Comparison of ENCODE assay signal across 9 cellular contexts in the genomic region with DNA sequence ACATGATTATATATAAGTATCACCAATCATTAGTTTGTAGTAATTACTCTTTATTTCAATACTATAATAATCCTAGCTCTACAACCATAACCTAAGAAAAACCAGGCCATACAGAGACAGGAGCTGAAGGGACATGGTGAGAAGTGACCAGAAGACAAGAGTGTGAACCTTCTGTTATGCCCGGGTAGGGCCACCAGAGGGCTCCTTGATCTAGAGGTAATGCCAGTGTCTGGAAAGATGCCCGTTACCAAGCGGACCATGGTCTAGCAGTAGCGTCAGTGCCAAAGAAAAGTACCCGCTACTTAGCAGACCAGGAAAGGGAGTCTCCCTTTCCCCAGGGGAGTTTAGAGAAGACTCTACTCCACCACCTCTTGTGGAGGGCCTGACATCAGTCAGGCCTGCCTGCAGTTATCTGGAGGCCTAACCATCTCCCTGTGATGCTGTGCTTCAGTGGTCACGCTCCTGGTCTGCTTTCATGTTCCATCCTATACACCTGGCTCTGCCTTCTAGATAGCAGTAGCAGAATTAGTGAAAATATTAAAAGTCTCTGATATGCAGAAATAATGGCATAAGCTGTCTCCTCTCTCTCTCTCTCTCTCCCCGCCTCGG. TPM values are rescaled to one million over a fixed set of nuclear protein-coding genes. Genes with fewer than 3 reads are reported as not detected.
DNase-seq lines count a peak whose midpoint lies in the region; ATAC-seq, FAIRE-seq and TF ChIP-seq lines count a peak whose summit lies in the region.
"Not testable (repeated sequence)": the region's sequence is repeated elsewhere in the genome, so short reads cannot be mapped to it uniquely, and the experiment has no call there.
"Had no signal": no experiment of that assay in that cellular context is flagged by ENCODE, and none has a peak within 500 bp of the region (broad histone marks: within the 10 kb centered on the region; RNA-seq: fewer than 3 reads in every experiment).

No MANE protein-coding gene starts in this region.

- H3K4me3 Mint-ChIP-seq in activated CD8-positive, alpha-beta T cell treated with anti-CD3 and anti-CD28 coated beads, Interleukin-2, amount 10 ng/mL, durations not matched to agents 7 days and 5 days, result not testable (repeated sequence)

- POLR2A ChIA-PET in HEK293 (lab: Yijun Ruan, JAX); activated CD8-positive, alpha-beta T cell treated with anti-CD3 and anti-CD28 coated beads, Interleukin-2, amount 10 ng/mL, durations not matched to agents 7 days and 5 days (lab: Charles Lee); HepG2 (lab: Yijun Ruan, JAX): not testable (repeated sequence)

- not testable (repeated sequence) for H3K36me3 Mint-ChIP-seq in activated CD8-positive, alpha-beta T cell treated with anti-CD3 and anti-CD28 coated beads, Interleukin-2, amount 10 ng/mL, durations not matched to agents 7 days and 5 days (ENCODE audit: low read depth)

- in situ Hi-C loops in HepG2 (cut with HindIII; ENCODE audit: extremely low pct_ligation_motif_present, low pct_unique_long_range_greater_than_20kb); transverse colon (cut with MboI; ENCODE audit: low pct_ligation_motif_present in 1 of 4, low pct_unique_long_range_greater_than_20kb in 1 of 4, low sequenced_read_pairs in 3 of 4): not testable (repeated sequence)

- peaks cover 14% of the 10 kb centered on the region for H3K9me3 Mint-ChIP-seq in activated CD8-positive, alpha-beta T cell treated with anti-CD3 and anti-CD28 coated beads, Interleukin-2, amount 10 ng/mL, durations not matched to agents 7 days and 5 days (ENCODE audit: insufficient read depth)

- H4K20me1 ChIP-seq in HepG2 (ENCODE audit: insufficient read depth, low read length), result not testable (repeated sequence)

- WGBS in HepG2 (ENCODE audit: low lambda C conversion rate), result 36% methylated on average over 6 of the region's 8 CpGs
- 78 to 90% methylated on average over 2 to 8 of the region's 8 CpGs for WGBS in transverse colon (ENCODE audit: low coverage in 1 of 2), 2 donors

- not testable (repeated sequence) for TF ChIP-seq RAD21 in HepG2 (CRISPR knock-in tag; IDR thresholded peaks at IDR 0.05)

- not testable (repeated sequence) for ATAC-seq in activated CD8-positive, alpha-beta T cell treated with anti-CD3 and anti-CD28 coated beads, Interleukin-2, amount 10 ng/mL, durations not matched to agents 7 days and 5 days
- peak; percentile 67; the same call in 2 of the 3 replicates for ATAC-seq in HepG2

- not testable (repeated sequence) for H3K27ac ChIP-seq in HEK293 (ENCODE audit: extremely low read depth, low read depth, low read length); HepG2 (ENCODE audit: extremely low read length, insufficient read depth, low read length); transverse colon

- not testable (repeated sequence) for H3K27ac Mint-ChIP-seq in activated CD8-positive, alpha-beta T cell treated with anti-CD3 and anti-CD28 coated beads, Interleukin-2, amount 10 ng/mL, durations not matched to agents 7 days and 5 days

- not testable (repeated sequence) for H3K9ac ChIP-seq in HepG2 (ENCODE audit: insufficient read depth, low read depth, low read length)

- H3K4me1 ChIP-seq in HEK293 (ENCODE audit: control insufficient read depth, insufficient read depth, low read length); HepG2 (ENCODE audit: insufficient read depth, low read length); transverse colon: not testable (repeated sequence)

- H3K36me3 ChIP-seq in HEK293 (ENCODE audit: control insufficient read depth in 2 of 2, insufficient read depth in 1 of 2, low read length in 2 of 2); HepG2 (replicated peaks in 1 of 2; ENCODE audit: control insufficient read depth in 1 of 2, insufficient read depth in 2 of 2, low read length in 2 of 2); transverse colon: not testable (repeated sequence)

- FAIRE-seq in HepG2 (lab: Jason Lieb, UNC), result not testable (repeated sequence)

- not testable (repeated sequence) for TF ChIP-seq POLR2A in erythroblast (IDR thresholded peaks at IDR 0.05; ENCODE audit: low read length); HepG2 (IDR thresholded peaks at IDR 0.05; ENCODE audit: insufficient read depth in 1 of 2, low read depth in 2 of 2, low read length in 2 of 2); transverse colon (IDR thresholded peaks at IDR 0.05)

- CTCF ChIA-PET in HEK293 (lab: Yijun Ruan, JAX), result interaction anchor here (0.6 to 2.2 kb wide), 4 partner anchors 9 to 60 kb away, joined by 3 to 5 read pairs (median 4); no protein-coding TSS in a partner anchor
- CTCF ChIA-PET in activated CD8-positive, alpha-beta T cell treated with anti-CD3 and anti-CD28 coated beads, Interleukin-2, amount 10 ng/mL, durations not matched to agents 7 days and 5 days (lab: Charles Lee), result interaction anchor here (1.0 kb wide), 1 partner anchor 103 kb away, joined by 3 read pairs; no protein-coding TSS in a partner anchor
- CTCF ChIA-PET in HepG2 (lab: Yijun Ruan, JAX; ENCODE audit: low intra/inter-chr PET ratio, low total read pairs), result not testable (repeated sequence)

- DNase-seq in Daoy (ENCODE audit: low read depth) (peak; percentile 69), NCI-H2029 (lab: John Stamatoyannopoulos, UW) (peak; percentile 73), RPMI7951 (ENCODE audit: low read depth) (peak; percentile 64), erythroblast (lab: John Stamatoyannopoulos, UW) (peak; percentile 34 to 37), HepG2 (ENCODE audit: low spot score) (peak; percentile 55), transverse colon (peak; percentile 20)
- peak; percentile 35 for DNase-seq in activated CD8-positive, alpha-beta T cell treated with anti-CD3 and anti-CD28 coated beads, Interleukin-2, amount 10 ng/mL, durations not matched to agents 7 days and 5 days

- not testable (repeated sequence) for TF ChIP-seq CTCF in HEK293 (tag by site-specific recombination; IDR thresholded peaks at IDR 0.05)
- peak; percentile 77 for TF ChIP-seq CTCF in HepG2 (CRISPR knock-in tag; IDR thresholded peaks at IDR 0.05)
- peak in 4 of 5 experiments; percentile 11 to 33 (median 16) for TF ChIP-seq CTCF in transverse colon (IDR thresholded peaks at IDR 0.05)

- not testable (repeated sequence) for H3K4me3 ChIP-seq in HEK293 (ENCODE audit: low read depth, low read length); HepG2 (replicated peaks in 1 of 3; ENCODE audit: insufficient read depth in 1 of 3, low read depth in 2 of 3, low read length in 3 of 3); transverse colon

- not testable (repeated sequence) for H2AFZ ChIP-seq in HepG2 (ENCODE audit: low read length)

- H3K27me3 Mint-ChIP-seq in activated CD8-positive, alpha-beta T cell treated with anti-CD3 and anti-CD28 coated beads, Interleukin-2, amount 10 ng/mL, durations not matched to agents 7 days and 5 days (ENCODE audit: low read depth), result not testable (repeated sequence)

- not testable (repeated sequence) for H3K4me1 Mint-ChIP-seq in activated CD8-positive, alpha-beta T cell treated with anti-CD3 and anti-CD28 coated beads, Interleukin-2, amount 10 ng/mL, durations not matched to agents 7 days and 5 days (ENCODE audit: low read depth)

- not testable (repeated sequence) for H3K27me3 ChIP-seq in HepG2 (ENCODE audit: control insufficient read depth in 1 of 2, insufficient read depth in 2 of 2, low read length in 2 of 2); transverse colon

- H3K4me2 ChIP-seq in HepG2 (ENCODE audit: low read depth, low read length), result peak overlapping the region; percentile 42

- not testable (repeated sequence) for BruUV-seq in HepG2 (replicated peaks; lab: Mats Ljungman, UMichigan)

- intact Hi-C loops in HepG2 (cut with micrococcal nuclease; ENCODE audit: unreplicated experiment), result loop anchor here (2.0 kb wide), 1 partner anchor 61 kb away; no protein-coding TSS in a partner anchor
- intact Hi-C loops in transverse colon (cut with DNase I; ENCODE audit: low total_unique reads), result not testable (repeated sequence)

- H3K79me2 ChIP-seq in HepG2 (ENCODE audit: insufficient read depth, low read length), result not testable (repeated sequence)

- TF ChIP-seq EP300 in HepG2 (IDR thresholded peaks at IDR 0.05; ENCODE audit: low read depth in 2 of 2, low read length in 2 of 2); HepG2 (CRISPR knock-in tag; IDR thresholded peaks at IDR 0.05; ENCODE audit: borderline replicate concordance); transverse colon (IDR thresholded peaks at IDR 0.05; ENCODE audit: low read depth): not testable (repeated sequence)

- not testable (repeated sequence) for H3K9me3 ChIP-seq in HEK293 (ENCODE audit: control insufficient read depth, insufficient read depth, low read depth, low read length); HepG2 (ENCODE audit: low read length)
- peaks cover 11 to 14% of the 10 kb centered on the region in 2 donors for H3K9me3 ChIP-seq in transverse colon

RNA-seq across cellular contexts. Expression of a gene that starts 18.7 kb away (rescaled TPM):
- not detected in 2 replicates for total RNA-seq in Daoy (2014; rRNA removed; shearing (Covaris generic))
- not detected in 2 replicates for total RNA-seq in RPMI7951 (2014; rRNA removed; shearing (Covaris generic))
- total RNA-seq in activated CD8-positive, alpha-beta T cell treated with anti-CD3 and anti-CD28 coated beads, Interleukin-2, amount 10 ng/mL, durations not matched to agents 7 days and 5 days, result not detected
- not detected in 2 replicates for total RNA-seq in HepG2 (2016; rRNA removed; fragmentation: Illumina TruSeq; extraction: Trizol)
- total RNA-seq in HepG2 (2016; cell fraction: cytosol; rRNA removed; fragmentation: Illumina TruSeq; extraction: Trizol; ENCODE audit: low read depth), result not detected in 2 replicates
- not detected in 2 replicates for total RNA-seq in HepG2 (2016; cell fraction: insoluble cytoplasmic fraction; rRNA removed; fragmentation: Illumina TruSeq; extraction: Trizol)
- total RNA-seq in HepG2 (2016; cell fraction: membrane; rRNA removed; fragmentation: Illumina TruSeq; extraction: Trizol), result not detected in 2 replicates
- not detected in 2 replicates for total RNA-seq in HepG2 (2016; cell fraction: nucleus; rRNA removed; fragmentation: Illumina TruSeq; extraction: Trizol)
- polyA plus RNA-seq in HepG2 (2011; rRNA removed), result 0.04 and 0.16 TPM in 2 replicates
- 0.12 TPM in 2 replicates for polyA plus RNA-seq in HepG2 (2011; cell fraction: cytosol; rRNA removed)
- 0.16 and 0.26 TPM in 2 replicates for polyA plus RNA-seq in HepG2 (2011; cell fraction: nucleus; rRNA removed)
- 0.32 and 0.34 TPM in 2 replicates for polyA plus RNA-seq in HepG2 (2012)
- not detected in 2 replicates for polyA plus RNA-seq in HepG2 (2016; cell fraction: cytosol; fragmentation: Illumina TruSeq; extraction: Trizol; ENCODE audit: low read depth)
- not detected in 2 replicates for polyA plus RNA-seq in HepG2 (2016; cell fraction: insoluble cytoplasmic fraction; fragmentation: Illumina TruSeq; extraction: Trizol; ENCODE audit: low read depth)
- not detected in 2 replicates for polyA plus RNA-seq in HepG2 (2016; cell fraction: membrane; fragmentation: Illumina TruSeq; extraction: Trizol; ENCODE audit: low read depth)
- polyA plus RNA-seq in HepG2 (2016; cell fraction: nucleus; fragmentation: Illumina TruSeq; extraction: Trizol; ENCODE audit: insufficient read depth, low read depth), result not detected in 2 replicates
- 0.26 TPM in 1 of 2 replicates, not detected in the other for polyA minus RNA-seq in HepG2 (2011; rRNA and poly(A)+ RNA removed; ENCODE audit: low replicate concordance)
- polyA minus RNA-seq in HepG2 (2011; cell fraction: cytosol; rRNA and poly(A)+ RNA removed), result not detected in 2 replicates
- polyA minus RNA-seq in HepG2 (2011; cell fraction: nucleus; rRNA and poly(A)+ RNA removed), result not detected in 2 replicates
- total RNA-seq in transverse colon, result not detected
- polyA plus RNA-seq: immature natural killer cell had no signal

RNA-seq across cellular contexts. Expression of a gene that starts 42.3 kb away (rescaled TPM):
- 1.2 and 1.9 TPM in 2 replicates for total RNA-seq in Daoy (2014; rRNA removed; shearing (Covaris generic))
- 5.5 and 6.0 TPM in 2 replicates for total RNA-seq in RPMI7951 (2014; rRNA removed; shearing (Covaris generic))
- not detected for total RNA-seq in activated CD8-positive, alpha-beta T cell treated with anti-CD3 and anti-CD28 coated beads, Interleukin-2, amount 10 ng/mL, durations not matched to agents 7 days and 5 days
- total RNA-seq in HepG2 (2016; rRNA removed; fragmentation: Illumina TruSeq; extraction: Trizol) (10.3 and 14.6 TPM in 2 replicates), transverse colon (10 to 100 TPM in 1 of 4 donors, 1 to 10 TPM in 1, under 1 TPM in 1, not detected in 1; 0.95 to 21.9 (median 1.2) TPM)
- total RNA-seq in HepG2 (2016; cell fraction: cytosol; rRNA removed; fragmentation: Illumina TruSeq; extraction: Trizol; ENCODE audit: low read depth), result 1.8 TPM in 2 replicates
- total RNA-seq in HepG2 (2016; cell fraction: insoluble cytoplasmic fraction; rRNA removed; fragmentation: Illumina TruSeq; extraction: Trizol), result 10.6 and 13.4 TPM in 2 replicates
- 4.4 and 4.7 TPM in 2 replicates for total RNA-seq in HepG2 (2016; cell fraction: membrane; rRNA removed; fragmentation: Illumina TruSeq; extraction: Trizol)
- 4.3 TPM in 2 replicates for total RNA-seq in HepG2 (2016; cell fraction: nucleus; rRNA removed; fragmentation: Illumina TruSeq; extraction: Trizol)
- polyA plus RNA-seq in HepG2 (2011; rRNA removed), result 6.1 and 6.4 TPM in 2 replicates
- polyA plus RNA-seq in HepG2 (2011; cell fraction: cytosol; rRNA removed), result 4.8 and 6.4 TPM in 2 replicates
- 2.2 and 3.2 TPM in 2 replicates for polyA plus RNA-seq in HepG2 (2011; cell fraction: nucleus; rRNA removed)
- polyA plus RNA-seq in HepG2 (2012), result 8.1 and 8.5 TPM in 2 replicates
- 1.2 and 1.4 TPM in 2 replicates for polyA plus RNA-seq in HepG2 (2016; cell fraction: cytosol; fragmentation: Illumina TruSeq; extraction: Trizol; ENCODE audit: low read depth)
- polyA plus RNA-seq in HepG2 (2016; cell fraction: insoluble cytoplasmic fraction; fragmentation: Illumina TruSeq; extraction: Trizol; ENCODE audit: low read depth), result 10.3 and 10.7 TPM in 2 replicates
- polyA plus RNA-seq in HepG2 (2016; cell fraction: membrane; fragmentation: Illumina TruSeq; extraction: Trizol; ENCODE audit: low read depth), result 2.9 and 3.0 TPM in 2 replicates
- polyA plus RNA-seq in HepG2 (2016; cell fraction: nucleus; fragmentation: Illumina TruSeq; extraction: Trizol; ENCODE audit: insufficient read depth, low read depth), result 5.3 and 5.5 TPM in 2 replicates
- polyA minus RNA-seq in HepG2 (2011; rRNA and poly(A)+ RNA removed; ENCODE audit: low replicate concordance), result 1.2 and 10.7 TPM in 2 replicates
- 3.7 and 5.5 TPM in 2 replicates for polyA minus RNA-seq in HepG2 (2011; cell fraction: cytosol; rRNA and poly(A)+ RNA removed)
- 4.0 and 6.2 TPM in 2 replicates for polyA minus RNA-seq in HepG2 (2011; cell fraction: nucleus; rRNA and poly(A)+ RNA removed)

Comparison
In these comparisons a context has a peak if more than half of its experiments do, and no peak if none do; other contexts are left out.
1. DNase-seq: peak in every context shown above with its lines; median percentile 73 in NCI-H2029; 69 in Daoy; 64 in RPMI7951; 55 in HepG2; 36 in erythroblast; 35 in activated CD8-positive, alpha-beta T cell treated with anti-CD3 and anti-CD28 coated beads, Interleukin-2, amount 10 ng/mL, durations not matched to agents 7 days and 5 days; 20 in transverse colon.